In genomic region chr5:100903036-100903887, GRCh38 we compare ENCODE assay signal across 8 cellular contexts. TPM values are rescaled to one million over a fixed set of nuclear protein-coding genes. Genes with fewer than 3 reads are reported as not detected.
DNase-seq lines count a peak whose midpoint lies in the region; ATAC-seq lines count a peak whose summit lies in the region.

TSS of gene ST8SIA4 (minus strand) at chr5:100903282. CDS start at chr5:100902955, 327 bp downstream.

- DNase-seq in AG20443 (ENCODE audit: low spot score) (peak; percentile 14), NT2/D1 (ENCODE audit: low read depth, low spot score) (no peak), activated T-cell treated with anti-CD3 and anti-CD28 coated beads for 24 hours (ENCODE audit: low read depth) (peak; percentile 87)
- DNase-seq in stimulated activated CD8-positive, alpha-beta memory T cell treated with anti-CD3 and anti-CD28 coated beads, Interleukin-7, amount 100 ng/mL, for 1 hour (ENCODE audit: low read depth in 2 of 2) = peak; percentile 76 to 83

- H3K9ac ChIP-seq in NT2/D1 (ENCODE audit: insufficient read length, low read depth) = peak within 1 kb of the TSS; percentile 32

- no peaks in the 10 kb centered on the region for H3K4me1 ChIP-seq in NT2/D1 (ENCODE audit: insufficient read depth, insufficient read length)
- peaks cover 0 to 21% of the 10 kb centered on the region in 2 donors for H3K4me1 ChIP-seq in muscle layer of duodenum (ENCODE audit: control insufficient read depth in 1 of 2, insufficient read depth in 2 of 2, low read length in 2 of 2)

- H3K36me3 ChIP-seq in NT2/D1 (ENCODE audit: insufficient read depth, insufficient read length, low read length) (no peaks in the 10 kb centered on the region), muscle layer of duodenum (ENCODE audit: control insufficient read depth in 1 of 2, insufficient read depth in 2 of 2, low read length in 2 of 2) (no peaks in the 10 kb centered on the region)

- H3K27ac ChIP-seq in muscle layer of duodenum (ENCODE audit: low read length) = peak within 1 kb of the TSS; percentile 76

- H3K27me3 ChIP-seq in NT2/D1 (ENCODE audit: insufficient read depth, insufficient read length) (peaks cover 52% of the 10 kb centered on the region), muscle layer of duodenum (ENCODE audit: low read depth, low read length) (no peaks in the 10 kb centered on the region)

- H3K4me3 ChIP-seq in NT2/D1 (ENCODE audit: insufficient read length, low read depth) = peak within 1 kb of the TSS; percentile 41
- peak within 1 kb of the TSS; percentile 52 to 67 for H3K4me3 ChIP-seq in muscle layer of duodenum (ENCODE audit: low read depth in 1 of 2, low read length in 2 of 2)

- peak; percentile 65 for ATAC-seq in GM19351 (IDR thresholded peaks at IDR 0.05; ENCODE audit: unreplicated experiment)
- peak; percentile 71 for ATAC-seq in HG03521 (IDR thresholded peaks at IDR 0.05; ENCODE audit: unreplicated experiment)
- ATAC-seq in esophagus mucosa = peak; percentile 81

- no peaks in the 10 kb centered on the region for H3K9me3 ChIP-seq in NT2/D1 (ENCODE audit: insufficient read depth, low read length)
- no peaks in the 10 kb centered on the region for H3K9me3 ChIP-seq in muscle layer of duodenum (ENCODE audit: control insufficient read depth in 1 of 2, low read length in 2 of 2)

RNA-seq across cellular contexts. Expression of gene ST8SIA4, which starts in this region (rescaled TPM):
- total RNA-seq in esophagus mucosa = 1.4 TPM
